ENCODE assay signal across 1 cellular context in genomic region chr16:10332775-10333174, GRCh38.
TF ChIP-seq lines count a peak whose summit lies in the region.

No MANE protein-coding gene starts in this region.

TF ChIP-seq in HEK293T, 16 proteins besides CTCF, POLR2A, EP300 and RAD21:
- TF ChIP-seq HDGF (IDR thresholded peaks at IDR 0.05; ENCODE audit: borderline replicate concordance) (no peak), ARNT (IDR thresholded peaks at IDR 0.05) (no peak)
